ENCODE assay signal across 8 cellular contexts in genomic region chr6:2763876-2764540, GRCh38. TPM values are rescaled to one million over a fixed set of nuclear protein-coding genes. Genes with fewer than 3 reads are reported as not detected.
DNase-seq lines count a peak whose midpoint lies in the region; ATAC-seq and TF ChIP-seq lines count a peak whose summit lies in the region.

No MANE protein-coding gene starts in this region.

- H3K9me3 Mint-ChIP-seq in neural crest cell: peaks cover 6% of the 10 kb centered on the region

- H3K9me3 ChIP-seq in ectodermal cell (ENCODE audit: control insufficient read depth, low read length): no peaks in the 10 kb centered on the region

- no peaks in the 10 kb centered on the region for H3K27me3 ChIP-seq in ectodermal cell (ENCODE audit: control insufficient read depth, insufficient read depth, low read length, poor library complexity, severe bottlenecking)

- H3K36me3 Mint-ChIP-seq in neural crest cell (ENCODE audit: low read depth): no peaks in the 10 kb centered on the region

- H3K4me1 Mint-ChIP-seq in neural crest cell: peaks cover 31% of the 10 kb centered on the region

- DNase-seq in COR-L47 (lab: John Stamatoyannopoulos, UW) (peak; percentile 17), NOMO-1 (lab: John Stamatoyannopoulos, UW; ENCODE audit: unreplicated experiment in 2 of 2) (peak; percentile 20 to 50), neural crest cell (ENCODE audit: low read depth, low spot score) (no peak), D341Med (ENCODE audit: low spot score) (no peak), AG08395 (ENCODE audit: low spot score) (no peak), SW480 (ENCODE audit: low spot score) (no peak)

- no peak for TF ChIP-seq CTCF in neural crest cell (conservative IDR thresholded peaks at IDR 0.05)

- H3K27ac Mint-ChIP-seq in neural crest cell (ENCODE audit: unreplicated experiment): peak overlapping the region; percentile 30

- peaks cover 6% of the 10 kb centered on the region for H3K4me1 ChIP-seq in ectodermal cell (ENCODE audit: control insufficient read depth, insufficient read depth, low read length)

- WGBS in ectodermal cell, 2 experiments: 92 to 93% methylated on average over 27 of the region's 27 CpGs

- H3K27ac ChIP-seq in ectodermal cell (ENCODE audit: insufficient read depth, low read depth, low read length, poor library complexity, severe bottlenecking): no peak overlapping the region

- peak overlapping the region; percentile 90 for H3K4me3 Mint-ChIP-seq in neural crest cell

- no peak for ATAC-seq in GM21515 (IDR thresholded peaks at IDR 0.05; ENCODE audit: unreplicated experiment)

- no peaks in the 10 kb centered on the region for H3K27me3 Mint-ChIP-seq in neural crest cell (ENCODE audit: low read depth)

- H3K4me3 ChIP-seq in ectodermal cell (ENCODE audit: insufficient read depth, low read depth, low read length): peak overlapping the region; percentile 46

- no peaks in the 10 kb centered on the region for H3K36me3 ChIP-seq in ectodermal cell (ENCODE audit: control insufficient read depth, insufficient read depth, low read length)

RNA-seq across cellular contexts. Expression of gene WRNIP1, which starts 1.2 kb away (rescaled TPM):
- polyA plus RNA-seq in ectodermal cell (2013, experiment 1 of 4): 35.9 TPM
- polyA plus RNA-seq in ectodermal cell (2013, experiment 2 of 4): 28.0 TPM
- polyA plus RNA-seq in ectodermal cell (2013, experiment 3 of 4): 24.3 TPM
- polyA plus RNA-seq in ectodermal cell (2013, experiment 4 of 4): 27.2 TPM
- 44.5 and 46.2 TPM in 2 replicates for total RNA-seq in neural crest cell

RNA-seq across cellular contexts. Expression of gene MYLK4, which starts 13.3 kb away (rescaled TPM):
- polyA plus RNA-seq in ectodermal cell (2013, experiment 1 of 4): 0.50 TPM
- polyA plus RNA-seq in ectodermal cell (2013, experiment 2 of 4): 0.48 TPM
- 0.21 TPM for polyA plus RNA-seq in ectodermal cell (2013, experiment 3 of 4)
- 0.20 TPM for polyA plus RNA-seq in ectodermal cell (2013, experiment 4 of 4)
- 0.80 and 0.96 TPM in 2 replicates for total RNA-seq in neural crest cell

Comparison
In these comparisons a context has a peak if more than half of its experiments do, and no peak if none do; other contexts are left out.
1. DNase-seq: peak in COR-L47 (single experiment) and NOMO-1 (2 of 2); none in neural crest cell (single experiment), D341Med (single experiment), AG08395 (single experiment) and SW480 (single experiment).